Comparison of ENCODE assay signal across 16 cellular contexts in genomic region chr22:32997295-32997694, GRCh38.
DNase-seq lines count a peak whose midpoint lies in the region; ATAC-seq and TF ChIP-seq lines count a peak whose summit lies in the region.
"Had no signal": no experiment of that assay in that cellular context is flagged by ENCODE, and none has a peak within 500 bp of the region (broad histone marks: within the 10 kb centered on the region; RNA-seq: fewer than 3 reads in every experiment).

No MANE protein-coding gene starts in this region.

- H3K27me3 Mint-ChIP-seq in osteocyte (ENCODE audit: unreplicated experiment), result peaks cover 12% of the 10 kb centered on the region
- H3K27me3 Mint-ChIP-seq: CD4-positive, CD25-positive, alpha-beta regulatory T cell had no signal

- no peaks in the 10 kb centered on the region for H3K9me3 Mint-ChIP-seq in osteocyte (ENCODE audit: unreplicated experiment)
- H3K9me3 Mint-ChIP-seq: IgD-negative memory B cell had no signal

- CTCF ChIA-PET in RWPE1 (lab: Yijun Ruan, JAX), result no interaction called here
- CTCF ChIA-PET in HEK293T (lab: Yijun Ruan, JAX), result interaction anchor here (0.9 kb wide), 1 partner anchor 468 kb away, joined by 3 read pairs; no protein-coding TSS in a partner anchor

- no peak for DNase-seq in GM23248
- DNase-seq in RWPE1 (ENCODE audit: low spot score), result no peak
- DNase-seq in islet precursor cell, result peak; percentile 41
- DNase-seq in osteocyte (ENCODE audit: extremely low spot score, unreplicated experiment), result peak; percentile 56
- no peak for DNase-seq in HEK293T (ENCODE audit: extremely low spot score)
- DNase-seq in stimulated activated naive CD4-positive, alpha-beta T cell treated with Interleukin-2 at 50 U/mL for 16 hours (lab: John Stamatoyannopoulos, UW), result no peak
- DNase-seq: CD4-positive, CD25-positive, alpha-beta regulatory T cell; GF-D8; NCI-H1417; NCI-H1694 treated with DMSO at 0.1 percent for 48 hours; NCI-H2081 treated with DMSO at 0.1 percent for 48 hours; NCI-H2171 treated with DMSO at 0.1 percent for 48 hours; NCI-H526; SIG-M5 had no signal

- no peak for ATAC-seq in GM21528 (IDR thresholded peaks at IDR 0.05; ENCODE audit: low FRiP score, unreplicated experiment)

- no peaks in the 10 kb centered on the region for H3K9me2 ChIP-seq in GM23248 (ENCODE audit: insufficient read depth)

- POLR2A ChIA-PET in RWPE1 (lab: Yijun Ruan, JAX; ENCODE audit: low non-redundant PET) (no interaction called here), HEK293T (lab: Yijun Ruan, JAX) (no interaction called here)

- 0 out of 2 replicates have a peak overlapping the region, but pooled peaks have one; percentile 5 for H2AFZ ChIP-seq in GM23248

- H3K9me3 ChIP-seq in GM23248 (ENCODE audit: low read depth), result no peaks in the 10 kb centered on the region

- H3K4me1 ChIP-seq in GM23248 (ENCODE audit: insufficient read depth), result peaks cover 9% of the 10 kb centered on the region; the same call in 1 of the 2 replicates

- H3F3A ChIP-seq in GM23248 (ENCODE audit: insufficient read depth), result 0 out of 2 replicates have a peak, but pooled peaks cover 4% of the 10 kb centered on the region

- H3K36me3 ChIP-seq in GM23248 (ENCODE audit: low read depth), result no peaks in the 10 kb centered on the region

- H3K4me3 Mint-ChIP-seq in osteocyte (ENCODE audit: unreplicated experiment), result no peak overlapping the region
- H3K4me3 Mint-ChIP-seq: CD4-positive, CD25-positive, alpha-beta regulatory T cell; IgD-negative memory B cell had no signal

- H3K27ac Mint-ChIP-seq in osteocyte (ENCODE audit: unreplicated experiment), result no peak overlapping the region
- H3K27ac Mint-ChIP-seq: CD4-positive, CD25-positive, alpha-beta regulatory T cell had no signal

- TF ChIP-seq CTCF in RWPE1 (conservative IDR thresholded peaks at IDR 0.05; ENCODE audit: low read depth), result no peak
- TF ChIP-seq CTCF in osteocyte (IDR thresholded peaks at IDR 0.05), result no peak

- 88 to 93% methylated on average over 5 of the region's 5 CpGs for WGBS in GM23248 (ENCODE audit: low coverage in 1 of 2, low lambda C conversion rate in 2 of 2, missing lambda C conversion rate in 2 of 2), 2 experiments

- no peak overlapping the region for H3K4me3 ChIP-seq in GM23248

- in situ Hi-C loops in GM23248 (cut with MboI), result loop anchor here (25.0 kb wide), 1 partner anchor 335 kb away; no protein-coding TSS in a partner anchor

- peaks cover 8% of the 10 kb centered on the region for H3K27me3 ChIP-seq in GM23248 (replicated peaks; ENCODE audit: insufficient read depth)

- H3K27ac ChIP-seq in GM23248 (no peak overlapping the region), RWPE1 (peak overlapping the region; percentile 95)

- H3K9ac ChIP-seq in GM23248, result no peak overlapping the region

- H3K79me2 ChIP-seq in GM23248 (ENCODE audit: insufficient read depth), result no peaks in the 10 kb centered on the region

- H3K4me1 Mint-ChIP-seq in osteocyte (ENCODE audit: unreplicated experiment), result no peaks in the 10 kb centered on the region
- H3K4me1 Mint-ChIP-seq: CD4-positive, CD25-positive, alpha-beta regulatory T cell had no signal

- H4K20me1 ChIP-seq in GM23248 (ENCODE audit: insufficient read depth), result no peaks in the 10 kb centered on the region

- no peaks in the 10 kb centered on the region for H3K36me3 Mint-ChIP-seq in osteocyte (ENCODE audit: unreplicated experiment)
- H3K36me3 Mint-ChIP-seq: CD4-positive, CD25-positive, alpha-beta regulatory T cell had no signal

- H3K4me2 ChIP-seq in GM23248 (ENCODE audit: unreplicated experiment), result no peak overlapping the region

TF ChIP-seq in HEK293T, 16 proteins besides CTCF, POLR2A, EP300 and RAD21:
- no peak for TF ChIP-seq BHLHE40 (IDR thresholded peaks at IDR 0.05; ENCODE audit: borderline replicate concordance)
- no peak for TF ChIP-seq SP1 (IDR thresholded peaks at IDR 0.05)
- TF ChIP-seq L3MBTL2 (conservative IDR thresholded peaks at IDR 0.05), result no peak
- TF ChIP-seq FOXK2 (IDR thresholded peaks at IDR 0.05), result no peak
- TF ChIP-seq FOXA1 (IDR thresholded peaks at IDR 0.05), result no peak

Comparison
In these comparisons a context has a peak if more than half of its experiments do, and no peak if none do; other contexts are left out.
1. DNase-seq: peak in islet precursor cell (single experiment) and osteocyte (single experiment); none in GM23248 (single experiment), RWPE1 (single experiment), HEK293T (single experiment) and stimulated activated naive CD4-positive, alpha-beta T cell treated with Interleukin-2 at 50 U/mL for 16 hours (single experiment).